In the genomic region with DNA sequence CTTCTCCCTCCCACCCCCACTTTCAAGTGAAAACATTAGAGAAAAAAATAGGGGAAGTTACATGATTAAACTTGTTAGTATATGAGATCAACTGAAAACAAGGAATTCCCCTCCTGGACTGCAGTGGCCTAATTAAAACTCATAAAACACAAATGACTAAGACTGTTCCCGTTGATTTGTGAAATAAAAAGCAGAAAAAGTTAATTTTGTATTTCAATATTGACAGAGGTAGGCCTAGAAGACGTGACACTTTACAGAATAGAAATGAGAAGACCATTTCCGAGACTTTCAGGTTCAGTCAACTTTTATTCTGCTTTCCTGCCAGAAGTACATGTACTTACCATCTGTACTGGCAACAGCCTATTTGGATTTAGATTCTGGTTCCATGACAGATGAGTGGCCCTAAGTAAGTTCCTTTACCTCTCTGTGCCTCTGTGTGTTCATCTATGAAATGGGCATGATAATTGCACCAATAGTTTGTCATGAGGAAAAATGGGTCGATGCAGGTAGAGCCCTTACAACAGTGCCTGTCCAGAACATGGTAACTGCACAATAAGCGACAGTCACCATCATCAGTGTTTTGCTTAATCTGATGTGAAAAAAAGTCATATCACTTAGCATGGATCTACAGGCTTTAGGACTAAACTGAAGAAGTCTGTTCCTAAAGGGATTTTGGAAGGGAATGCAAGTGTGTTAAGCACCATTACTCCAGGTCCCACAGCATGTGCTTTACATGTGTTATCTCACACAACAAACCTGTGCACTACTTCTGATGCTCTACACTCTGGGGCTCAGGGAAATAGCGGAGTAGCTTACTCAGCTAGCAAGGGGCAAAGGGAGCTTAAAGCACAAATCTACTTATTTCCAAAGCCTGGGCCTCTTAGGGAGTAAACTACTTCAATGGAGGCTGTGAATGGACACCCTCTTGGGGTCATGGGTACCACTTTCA, we compare ENCODE assay signal across 9 cellular contexts.
DNase-seq lines count a peak whose midpoint lies in the region; ATAC-seq and TF ChIP-seq lines count a peak whose summit lies in the region.
"Had no signal": no experiment of that assay in that cellular context is flagged by ENCODE, and none has a peak within 500 bp of the region (broad histone marks: within the 10 kb centered on the region; RNA-seq: fewer than 3 reads in every experiment).

No MANE protein-coding gene starts in this region.

- H3K36me3 Mint-ChIP-seq in activated CD4-positive, alpha-beta T cell treated with anti-CD3 and anti-CD28 coated beads, Interleukin-2, amount 10 ng/mL, durations not matched to agents 7 days and 5 days (ENCODE audit: low read depth): peaks cover 37% of the 10 kb centered on the region
- peaks cover 30% of the 10 kb centered on the region for H3K36me3 Mint-ChIP-seq in activated naive CD8-positive, alpha-beta T cell treated with anti-CD3 and anti-CD28 coated beads, Interleukin-2, amount 10 ng/mL, durations not matched to agents 7 days and 5 days
- H3K36me3 Mint-ChIP-seq in stimulated activated memory B cell treated with anti-CD40 and anti-IgM and Interleukin-4, amounts not matched to agents 10 μg/mL and 1 μg/mL and 100 μg/mL, for 72 hours: peaks cover 5% of the 10 kb centered on the region

- peak overlapping the region; percentile 91 for H3K27ac ChIP-seq in HL-60 (replicated peaks)

- H3K27ac Mint-ChIP-seq in activated CD4-positive, alpha-beta T cell treated with anti-CD3 and anti-CD28 coated beads, Interleukin-2, amount 10 ng/mL, durations not matched to agents 7 days and 5 days: peak overlapping the region; percentile 22
- H3K27ac Mint-ChIP-seq in activated naive CD8-positive, alpha-beta T cell treated with anti-CD3 and anti-CD28 coated beads, Interleukin-2, amount 10 ng/mL, durations not matched to agents 7 days and 5 days: peak overlapping the region; percentile 58
- H3K27ac Mint-ChIP-seq in stimulated activated memory B cell treated with anti-CD40 and anti-IgM and Interleukin-4, amounts not matched to agents 10 μg/mL and 1 μg/mL and 100 μg/mL, for 72 hours: peak overlapping the region; percentile 74
- H3K27ac Mint-ChIP-seq: endodermal cell had no signal

- DNase-seq in activated CD4-positive, alpha-beta T cell treated with anti-CD3 and anti-CD28 coated beads, Interleukin-2, amount 10 ng/mL, durations not matched to agents 7 days and 5 days: no peak
- no peak for DNase-seq in activated CD4-positive, alpha-beta T cell treated with anti-CD3 and anti-CD28 coated beads, Interleukin-2, amount 50 U/mL, for 1 hour
- DNase-seq in HL-60 (ENCODE audit: low read depth in 1 of 2, low spot score in 1 of 2) (no peak), NCI-H345 treated with DMSO at 0.1 percent for 48 hours (lab: John Stamatoyannopoulos, UW; ENCODE audit: unreplicated experiment) (no peak), activated gamma-delta T cell (lab: John Stamatoyannopoulos, UW) (no peak)
- DNase-seq in activated naive CD8-positive, alpha-beta T cell treated with anti-CD3 and anti-CD28 coated beads, Interleukin-2, amount 10 ng/mL, durations not matched to agents 7 days and 5 days: no peak
- DNase-seq: endodermal cell had no signal

- H3K9me3 Mint-ChIP-seq in activated CD4-positive, alpha-beta T cell treated with anti-CD3 and anti-CD28 coated beads, Interleukin-2, amount 10 ng/mL, durations not matched to agents 7 days and 5 days: no peaks in the 10 kb centered on the region
- no peaks in the 10 kb centered on the region for H3K9me3 Mint-ChIP-seq in activated naive CD8-positive, alpha-beta T cell treated with anti-CD3 and anti-CD28 coated beads, Interleukin-2, amount 10 ng/mL, durations not matched to agents 7 days and 5 days
- no peaks in the 10 kb centered on the region for H3K9me3 Mint-ChIP-seq in stimulated activated memory B cell treated with anti-CD40 and anti-IgM and Interleukin-4, amounts not matched to agents 10 μg/mL and 1 μg/mL and 100 μg/mL, for 72 hours

- CTCF ChIA-PET in activated CD4-positive, alpha-beta T cell treated with anti-CD3 and anti-CD28 coated beads, Interleukin-2, amount 10 ng/mL, durations not matched to agents 7 days and 5 days (lab: Charles Lee): interaction anchor here (1.1 kb wide), 1 partner anchor 11 kb away, joined by 3 read pairs; no protein-coding TSS in a partner anchor

- POLR2A ChIA-PET in activated CD4-positive, alpha-beta T cell treated with anti-CD3 and anti-CD28 coated beads, Interleukin-2, amount 10 ng/mL, durations not matched to agents 7 days and 5 days (lab: Charles Lee): interaction anchor here (0.7 to 1.1 kb wide), 2 partner anchors 11 to 43 kb away, joined by 3 read pairs; no protein-coding TSS in a partner anchor
- POLR2A ChIA-PET in activated naive CD8-positive, alpha-beta T cell treated with anti-CD3 and anti-CD28 coated beads, Interleukin-2, amount 10 ng/mL, durations not matched to agents 7 days and 5 days (lab: Charles Lee): no interaction called here

- no peak for TF ChIP-seq CTCF in HL-60 (IDR thresholded peaks at IDR 0.05; ENCODE audit: insufficient read depth, low read length)

- H3K27me3 Mint-ChIP-seq in activated CD4-positive, alpha-beta T cell treated with anti-CD3 and anti-CD28 coated beads, Interleukin-2, amount 10 ng/mL, durations not matched to agents 7 days and 5 days: no peaks in the 10 kb centered on the region
- no peaks in the 10 kb centered on the region for H3K27me3 Mint-ChIP-seq in activated naive CD8-positive, alpha-beta T cell treated with anti-CD3 and anti-CD28 coated beads, Interleukin-2, amount 10 ng/mL, durations not matched to agents 7 days and 5 days
- H3K27me3 Mint-ChIP-seq in stimulated activated memory B cell treated with anti-CD40 and anti-IgM and Interleukin-4, amounts not matched to agents 10 μg/mL and 1 μg/mL and 100 μg/mL, for 72 hours: no peaks in the 10 kb centered on the region

- no peak overlapping the region for H3K4me3 Mint-ChIP-seq in activated CD4-positive, alpha-beta T cell treated with anti-CD3 and anti-CD28 coated beads, Interleukin-2, amount 10 ng/mL, durations not matched to agents 7 days and 5 days
- peak overlapping the region; percentile 28 for H3K4me3 Mint-ChIP-seq in activated naive CD8-positive, alpha-beta T cell treated with anti-CD3 and anti-CD28 coated beads, Interleukin-2, amount 10 ng/mL, durations not matched to agents 7 days and 5 days
- H3K4me3 Mint-ChIP-seq in stimulated activated memory B cell treated with anti-CD40 and anti-IgM and Interleukin-4, amounts not matched to agents 10 μg/mL and 1 μg/mL and 100 μg/mL, for 72 hours: peak overlapping the region; percentile 21
- H3K4me3 Mint-ChIP-seq: endodermal cell had no signal

- no peak overlapping the region for H3K4me3 ChIP-seq in HL-60 (replicated peaks; ENCODE audit: insufficient read depth, low read length)

- no peak for ATAC-seq in activated naive CD8-positive, alpha-beta T cell treated with anti-CD3 and anti-CD28 coated beads, Interleukin-2, amount 10 ng/mL, durations not matched to agents 7 days and 5 days (ENCODE audit: low read depth)
- ATAC-seq in stimulated activated memory B cell treated with anti-CD40 and anti-IgM and Interleukin-4, amounts not matched to agents 10 μg/mL and 1 μg/mL and 100 μg/mL, for 72 hours: peak; percentile 76
- no peak for ATAC-seq in GM19463 (IDR thresholded peaks at IDR 0.05; ENCODE audit: unreplicated experiment)

- H3K27me3 ChIP-seq in HL-60 (ENCODE audit: insufficient read depth, poor library complexity, severe bottlenecking): no peaks in the 10 kb centered on the region

- H3K4me1 Mint-ChIP-seq in activated CD4-positive, alpha-beta T cell treated with anti-CD3 and anti-CD28 coated beads, Interleukin-2, amount 10 ng/mL, durations not matched to agents 7 days and 5 days: peaks cover 73% of the 10 kb centered on the region
- H3K4me1 Mint-ChIP-seq in activated naive CD8-positive, alpha-beta T cell treated with anti-CD3 and anti-CD28 coated beads, Interleukin-2, amount 10 ng/mL, durations not matched to agents 7 days and 5 days: peaks cover 51% of the 10 kb centered on the region
- peaks cover 59% of the 10 kb centered on the region for H3K4me1 Mint-ChIP-seq in stimulated activated memory B cell treated with anti-CD40 and anti-IgM and Interleukin-4, amounts not matched to agents 10 μg/mL and 1 μg/mL and 100 μg/mL, for 72 hours

Comparison
In these comparisons a context has a peak if more than half of its experiments do, and no peak if none do; other contexts are left out.
1. H3K27ac Mint-ChIP-seq: peak in every context shown above with its lines; median percentile 74 in stimulated activated memory B cell treated with anti-CD40 and anti-IgM and Interleukin-4, amounts not matched to agents 10 μg/mL and 1 μg/mL and 100 μg/mL, for 72 hours; 58 in activated naive CD8-positive, alpha-beta T cell treated with anti-CD3 and anti-CD28 coated beads, Interleukin-2, amount 10 ng/mL, durations not matched to agents 7 days and 5 days; 22 in activated CD4-positive, alpha-beta T cell treated with anti-CD3 and anti-CD28 coated beads, Interleukin-2, amount 10 ng/mL, durations not matched to agents 7 days and 5 days.